In the genomic region with DNA sequence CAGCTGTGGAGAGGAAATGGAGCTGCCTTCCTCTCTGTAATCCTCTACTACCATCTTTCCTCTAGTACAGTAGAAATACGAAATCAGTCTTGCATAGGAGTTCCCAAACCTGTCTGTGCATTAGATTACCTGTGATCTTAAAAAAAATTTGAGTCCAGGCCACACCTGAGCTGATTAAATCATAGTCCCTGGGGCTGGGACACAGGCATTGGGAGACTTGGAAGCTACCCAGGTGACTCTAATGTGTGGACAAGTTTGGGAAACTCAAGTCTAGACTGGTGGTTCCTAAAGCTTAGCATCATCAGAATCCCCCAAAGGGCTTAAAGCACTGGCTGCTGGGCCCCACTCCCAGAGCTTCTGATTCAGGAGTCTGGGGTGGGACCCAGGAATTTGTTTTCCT, we compare ENCODE assay signal across 29 cellular contexts.
"Had no signal": no experiment of that assay in that cellular context is flagged by ENCODE, and none has a peak within 500 bp of the region (broad histone marks: within the 10 kb centered on the region; RNA-seq: fewer than 3 reads in every experiment).

No MANE protein-coding gene starts in this region.

- H3K36me3 ChIP-seq: neutrophil, ovary, right lobe of liver, sigmoid colon, spleen, suprapubic skin, tibial artery, transverse colon, upper lobe of right lung, uterus had no signal

- H3K27me3 ChIP-seq: neutrophil, ovary, right lobe of liver, sigmoid colon, spleen, suprapubic skin, testis, tibial artery, transverse colon, upper lobe of right lung, uterus had no signal

- H3K4me2 ChIP-seq: smooth muscle cell had no signal

- H3K27ac ChIP-seq: neutrophil, ovary, parathyroid adenoma, psoas muscle, right lobe of liver, sigmoid colon, spleen, suprapubic skin, testis, tibial artery, transverse colon, upper lobe of right lung, uterus had no signal

- H3K79me2 ChIP-seq: parathyroid adenoma had no signal

- DNase-seq: naive thymus-derived CD8-positive, alpha-beta T cell; nephron progenitor cell; nucleus accumbens; ovary; posterior cingulate gyrus; psoas muscle; right cardiac atrium; right lobe of liver; sigmoid colon; spleen; stimulated activated CD4-positive, alpha-beta T cell treated with anti-CD3 and anti-CD28 coated beads, Interleukin-12 subunit alpha, Interleukin-12 subunit beta, amount 100 ng/mL, for 4 hours; stimulated activated CD4-positive, alpha-beta T cell treated with anti-CD3 and anti-CD28 coated beads, Interleukin-1b, Interleukin-23, amount 100 ng/mL, for 48 hours; stimulated activated CD4-positive, alpha-beta T cell treated with anti-CD3 and anti-CD28 coated beads, Interleukin-4, amount 100 ng/mL, for 1 hour; stimulated activated CD4-positive, alpha-beta T cell treated with anti-CD3 and anti-CD28 coated beads, Interleukin-4, amount 100 ng/mL, for 4 hours; stimulated activated CD8-positive, alpha-beta memory T cell treated with anti-CD3 and anti-CD28 coated beads, Interleukin-4, amount 100 ng/mL, for 48 hours; stimulated activated naive CD4-positive, alpha-beta T cell; stimulated activated naive CD8-positive, alpha-beta T cell treated with anti-CD3 and anti-CD28 coated beads, Interleukin-15, amount 100 ng/mL, for 72 hours; stimulated activated naive CD8-positive, alpha-beta T cell treated with anti-CD3 and anti-CD28 coated beads, Interleukin-15, Interleukin-2, amounts not matched to agents 100 U/mL and 50 U/mL, for 24 hours; substantia nigra; testis; tibial artery; transverse colon; upper lobe of right lung; uterus had no signal

- H2AFZ ChIP-seq: parathyroid adenoma had no signal

- H3K4me1 ChIP-seq: parathyroid adenoma, psoas muscle, right lobe of liver, spleen, testis, tibial artery, transverse colon, upper lobe of right lung, uterus had no signal

- H3K4me3 ChIP-seq: ovary, psoas muscle, right lobe of liver, sigmoid colon, smooth muscle cell, spleen, suprapubic skin, testis, tibial artery, transverse colon, upper lobe of right lung, uterus had no signal

- H3K9me3 ChIP-seq: neutrophil, ovary, psoas muscle, right lobe of liver, sigmoid colon, spleen, suprapubic skin, testis, tibial artery, transverse colon, upper lobe of right lung, uterus had no signal

- H3K9ac ChIP-seq: parathyroid adenoma had no signal

- ATAC-seq: naive thymus-derived CD8-positive, alpha-beta T cell; psoas muscle; right cardiac atrium; right lobe of liver; stimulated activated memory B cell treated with anti-CD40 and anti-IgM and Interleukin-4, amounts not matched to agents 10 μg/mL and 1 μg/mL and 100 μg/mL, for 72 hours; stimulated activated naive CD8-positive, alpha-beta T cell treated with anti-CD3 and anti-CD28 coated beads, Interleukin-15, amount 100 ng/mL, for 72 hours; stimulated activated naive CD8-positive, alpha-beta T cell treated with anti-CD3 and anti-CD28 coated beads, Interleukin-15, Interleukin-2, amounts not matched to agents 100 U/mL and 50 U/mL, for 24 hours had no signal
